Comparison of ENCODE assay signal across 24 cellular contexts in genomic region chr11:2368851-2369180, GRCh38. TPM values are rescaled to one million over a fixed set of nuclear protein-coding genes. Genes with fewer than 3 reads are reported as not detected.
DNase-seq lines count a peak whose midpoint lies in the region; ATAC-seq, FAIRE-seq and TF ChIP-seq lines count a peak whose summit lies in the region.
"Had no signal": no experiment of that assay in that cellular context is flagged by ENCODE, and none has a peak within 500 bp of the region (broad histone marks: within the 10 kb centered on the region; RNA-seq: fewer than 3 reads in every experiment).

No MANE protein-coding gene starts in this region.

- TF ChIP-seq CTCF in liver (IDR thresholded peaks at IDR 0.05; ENCODE audit: low read depth, low read length, missing input control) (no peak), HepG2 (CRISPR knock-in tag; IDR thresholded peaks at IDR 0.05) (no peak), Panc1 (IDR thresholded peaks at IDR 0.05) (no peak), right lobe of liver (IDR thresholded peaks at IDR 0.05) (no peak), spleen (IDR thresholded peaks at IDR 0.05 in 8 of 11, conservative IDR thresholded peaks at IDR 0.05 in 3 of 11) (no peak), uterus (IDR thresholded peaks at IDR 0.05) (no peak)

- no peak for TF ChIP-seq EP300 in HepG2 (IDR thresholded peaks at IDR 0.05; ENCODE audit: low read depth in 2 of 2, low read length in 2 of 2)
- TF ChIP-seq EP300 in HepG2 (CRISPR knock-in tag; IDR thresholded peaks at IDR 0.05; ENCODE audit: borderline replicate concordance) = no peak

- TF ChIP-seq POLR2A in HepG2 (IDR thresholded peaks at IDR 0.05; ENCODE audit: insufficient read depth in 1 of 2, low read depth in 2 of 2, low read length in 2 of 2) (no peak), right lobe of liver (IDR thresholded peaks at IDR 0.05) (no peak), spleen (IDR thresholded peaks at IDR 0.05) (no peak), uterus (IDR thresholded peaks at IDR 0.05) (no peak)

- intact Hi-C loops in HepG2 (cut with micrococcal nuclease; ENCODE audit: unreplicated experiment) (no loop called here), Panc1 (cut with micrococcal nuclease; ENCODE audit: unreplicated experiment) (no loop called here), right lobe of liver (cut with DNase I) (no loop called here), spleen (cut with DNase I; ENCODE audit: low total_unique reads) (no loop called here), uterus (cut with DNase I; ENCODE audit: low total_unique reads) (no loop called here)

- H3K36me3 ChIP-seq in liver (ENCODE audit: control insufficient read depth in 4 of 4, insufficient read depth in 3 of 4, low read depth in 1 of 4, low read length in 3 of 4) (no peaks in the 10 kb centered on the region), HepG2 (replicated peaks in 1 of 2; ENCODE audit: control insufficient read depth in 1 of 2, insufficient read depth in 2 of 2, low read length in 2 of 2) (no peaks in the 10 kb centered on the region), Panc1 (ENCODE audit: control insufficient read depth, insufficient read depth, low read length) (no peaks in the 10 kb centered on the region), right lobe of liver (no peaks in the 10 kb centered on the region), spleen (no peaks in the 10 kb centered on the region), uterus (no peaks in the 10 kb centered on the region)
- H3K36me3 ChIP-seq: BE2C, HAP-1 had no signal

- in situ Hi-C loops in HepG2 (cut with HindIII; ENCODE audit: extremely low pct_ligation_motif_present, low pct_unique_long_range_greater_than_20kb) (no loop called here), Panc1 (cut with HindIII; ENCODE audit: low pct_unique_long_range_greater_than_20kb, low sequenced_read_pairs) (no loop called here)

- H3K9me3 ChIP-seq in liver (ENCODE audit: control insufficient read depth in 4 of 4, low read length in 3 of 4) (no peaks in the 10 kb centered on the region), HepG2 (ENCODE audit: low read length) (no peaks in the 10 kb centered on the region), Panc1 (ENCODE audit: control insufficient read depth, insufficient read depth, low read depth, low read length) (no peaks in the 10 kb centered on the region), right lobe of liver (no peaks in the 10 kb centered on the region), spleen (no peaks in the 10 kb centered on the region), uterus (no peaks in the 10 kb centered on the region)
- H3K9me3 ChIP-seq: A549, BE2C, Caco-2, HAP-1 had no signal

- FAIRE-seq in HepG2 (lab: Jason Lieb, UNC) = no peak
- FAIRE-seq: A549, G401.6, GM12892 had no signal

- CTCF ChIA-PET in HepG2 (lab: Yijun Ruan, JAX; ENCODE audit: low intra/inter-chr PET ratio, low total read pairs) (no interaction called here), Panc1 (lab: Charles Lee) (interaction anchor here (0.6 kb wide), 1 partner anchor 63 kb away, joined by 6 read pairs; no protein-coding TSS in a partner anchor)

- no peak overlapping the region for H2AFZ ChIP-seq in HepG2 (ENCODE audit: low read length)
- H2AFZ ChIP-seq: GM23248 had no signal

- H3K27me3 ChIP-seq in liver (ENCODE audit: control insufficient read depth in 4 of 4, insufficient read depth in 4 of 4, low read length in 3 of 4) (no peaks in the 10 kb centered on the region), HepG2 (ENCODE audit: control insufficient read depth in 1 of 2, insufficient read depth in 2 of 2, low read length in 2 of 2) (peaks cover 9 to 57% of the 10 kb centered on the region in 2 experiments; a peak in 4 of 5 replicates), Panc1 (ENCODE audit: control insufficient read depth, insufficient read depth, low read length) (no peaks in the 10 kb centered on the region; the same call in 1 of the 2 replicates), right lobe of liver (no peaks in the 10 kb centered on the region), spleen (replicated peaks in 1 of 7) (no peaks in the 10 kb centered on the region), uterus (no peaks in the 10 kb centered on the region)
- H3K27me3 ChIP-seq: BE2C had no signal

- H3K4me2 ChIP-seq in HepG2 (ENCODE audit: low read depth, low read length) = no peak overlapping the region
- H3K4me2 ChIP-seq: A549 had no signal

- H3K79me2 ChIP-seq in HepG2 (ENCODE audit: insufficient read depth, low read length) = no peaks in the 10 kb centered on the region

- BruUV-seq in HepG2 (replicated peaks; lab: Mats Ljungman, UMichigan) (no TSS peak), Panc1 (replicated peaks; lab: Mats Ljungman, UMichigan) (no TSS peak)

- H3K9ac ChIP-seq in liver (ENCODE audit: low read depth in 1 of 2, low read length in 2 of 2) (no peak overlapping the region), HepG2 (ENCODE audit: insufficient read depth, low read depth, low read length) (no peak overlapping the region)
- H3K9ac ChIP-seq: GM23248 had no signal

- H3K27ac ChIP-seq in liver (ENCODE audit: low read depth in 1 of 2, low read length in 2 of 2) (peak overlapping the region; percentile 84 to 91), HepG2 (ENCODE audit: extremely low read length, insufficient read depth, low read length) (no peak overlapping the region), Panc1 (ENCODE audit: low read length) (no peak overlapping the region), right lobe of liver (peak overlapping the region in 2 of 3 donors; percentile 86 to 96), spleen (no peak overlapping the region), uterus (no peak overlapping the region)
- H3K27ac ChIP-seq: A549, C4-2B, GM23248 had no signal

- no peak for TF ChIP-seq RAD21 in liver (IDR thresholded peaks at IDR 0.05)
- no peak for TF ChIP-seq RAD21 in HepG2 (CRISPR knock-in tag; IDR thresholded peaks at IDR 0.05)

- ATAC-seq in HepG2 (no peak), Panc1 (0 out of 2 replicates have a peak, but pooled peaks have one; percentile 18), right lobe of liver (no peak), HG02571 (IDR thresholded peaks at IDR 0.05; ENCODE audit: unreplicated experiment) (no peak)
- ATAC-seq: CD8-positive, alpha-beta T cell had no signal

- POLR2A ChIA-PET in HepG2 (lab: Yijun Ruan, JAX) (no interaction called here), Panc1 (lab: Charles Lee) (no interaction called here)

- H3K4me1 ChIP-seq in liver (ENCODE audit: control insufficient read depth in 4 of 4, insufficient read depth in 4 of 4, low read length in 3 of 4) (peaks cover 11 to 38% (median 26%) of the 10 kb centered on the region in 4 donors), HepG2 (ENCODE audit: insufficient read depth, low read length) (no peaks in the 10 kb centered on the region), Panc1 (ENCODE audit: control insufficient read depth, insufficient read depth, low read length) (no peaks in the 10 kb centered on the region), right lobe of liver (peaks cover 0 to 30% (median 12%) of the 10 kb centered on the region in 4 donors), spleen (peaks cover 0 to 10% (median 3%) of the 10 kb centered on the region in 6 donors), uterus (no peaks in the 10 kb centered on the region)
- H3K4me1 ChIP-seq: A549, BE2C, Caco-2, HAP-1 had no signal

- 81% methylated on average over 10 of the region's 10 CpGs for WGBS in liver
- WGBS in HepG2 (ENCODE audit: low lambda C conversion rate) = 8% methylated on average over 2 of the region's 10 CpGs
- 79% methylated on average over 5 of the region's 10 CpGs for WGBS in right lobe of liver (ENCODE audit: insufficient coverage, low coverage, low lambda C conversion rate, missing lambda C conversion rate)
- 78 to 93% (median 84%) methylated on average over 8 to 10 of the region's 10 CpGs for WGBS in spleen, 5 donors

- no peaks in the 10 kb centered on the region for H4K20me1 ChIP-seq in HepG2 (ENCODE audit: insufficient read depth, low read length)

- no peak overlapping the region for H3K4me3 ChIP-seq in liver (ENCODE audit: low read depth in 1 of 3, low read length in 3 of 3)
- no peak overlapping the region for H3K4me3 ChIP-seq in HepG2 (replicated peaks in 1 of 3; ENCODE audit: insufficient read depth in 1 of 3, low read depth in 2 of 3, low read length in 3 of 3)
- no peak overlapping the region for H3K4me3 ChIP-seq in Panc1 (ENCODE audit: low read depth in 2 of 2, low read length in 2 of 2)
- H3K4me3 ChIP-seq in right lobe of liver = no peak overlapping the region
- no peak overlapping the region for H3K4me3 ChIP-seq in spleen
- H3K4me3 ChIP-seq in uterus = no peak overlapping the region
- H3K4me3 ChIP-seq: A549, GM23248, HAP-1 had no signal

- DNase-seq in HepG2 (ENCODE audit: low spot score) = no peak
- DNase-seq in Panc1 (ENCODE audit: low read depth, low spot score) = no peak
- no peak for DNase-seq in right lobe of liver
- DNase-seq in spleen = peak; percentile 56
- no peak for DNase-seq in NCI-H146 (lab: John Stamatoyannopoulos, UW)
- no peak for DNase-seq in uterus
- DNase-seq: 8988T; ACHN; AML-193; BE2C; CD4-positive, CD25-positive, alpha-beta regulatory T cell; CD8-positive, alpha-beta T cell; DMS153; DND-41; GM23248; HFFc6 had no signal

RNA-seq across cellular contexts. Expression of gene CD81, which starts 8.3 kb away (rescaled TPM):
- total RNA-seq in liver = 100 to 1,000 TPM in 1 of 2 donors, 10 to 100 TPM in 1; 76.9 to 190 TPM
- polyA plus RNA-seq in liver = 100 to 1,000 TPM; 139 to 712 TPM
- total RNA-seq in HepG2 (2016; rRNA removed; fragmentation: Illumina TruSeq; extraction: Trizol) = not detected in 2 replicates
- total RNA-seq in HepG2 (2016; cell fraction: cytosol; rRNA removed; fragmentation: Illumina TruSeq; extraction: Trizol; ENCODE audit: low read depth) = not detected in 2 replicates
- not detected in 2 replicates for total RNA-seq in HepG2 (2016; cell fraction: insoluble cytoplasmic fraction; rRNA removed; fragmentation: Illumina TruSeq; extraction: Trizol)
- total RNA-seq in HepG2 (2016; cell fraction: membrane; rRNA removed; fragmentation: Illumina TruSeq; extraction: Trizol) = not detected in 2 replicates
- not detected in 2 replicates for total RNA-seq in HepG2 (2016; cell fraction: nucleus; rRNA removed; fragmentation: Illumina TruSeq; extraction: Trizol)
- not detected in 2 replicates for polyA plus RNA-seq in HepG2 (2011; rRNA removed)
- 0.05 TPM in 2 replicates for polyA plus RNA-seq in HepG2 (2011; cell fraction: cytosol; rRNA removed)
- 0.26 TPM in 1 of 2 replicates, not detected in the other for polyA plus RNA-seq in HepG2 (2011; cell fraction: nucleus; rRNA removed)
- not detected in 2 replicates for polyA plus RNA-seq in HepG2 (2012)
- polyA plus RNA-seq in HepG2 (2016; cell fraction: cytosol; fragmentation: Illumina TruSeq; extraction: Trizol; ENCODE audit: low read depth) = not detected in 2 replicates
- polyA plus RNA-seq in HepG2 (2016; cell fraction: insoluble cytoplasmic fraction; fragmentation: Illumina TruSeq; extraction: Trizol; ENCODE audit: low read depth) = not detected in 2 replicates
- not detected in 2 replicates for polyA plus RNA-seq in HepG2 (2016; cell fraction: membrane; fragmentation: Illumina TruSeq; extraction: Trizol; ENCODE audit: low read depth)
- not detected in 2 replicates for polyA plus RNA-seq in HepG2 (2016; cell fraction: nucleus; fragmentation: Illumina TruSeq; extraction: Trizol; ENCODE audit: insufficient read depth, low read depth)
- polyA minus RNA-seq in HepG2 (2011; rRNA and poly(A)+ RNA removed; ENCODE audit: low replicate concordance) = 0.72 and 103 TPM in 2 replicates
- polyA minus RNA-seq in HepG2 (2011; cell fraction: cytosol; rRNA and poly(A)+ RNA removed) = 0.70 TPM in 1 of 2 replicates, not detected in the other
- polyA minus RNA-seq in HepG2 (2011; cell fraction: nucleus; rRNA and poly(A)+ RNA removed) = 0.52 TPM in 1 of 2 replicates, not detected in the other
- 416 TPM for total RNA-seq in Panc1 (2021; ENCODE audit: unreplicated experiment)
- polyA plus RNA-seq in Panc1 (2012; ENCODE audit: insufficient read length) = 720 TPM
- 100 to 1,000 TPM; 433 to 721 (median 528) TPM for total RNA-seq in right lobe of liver
- 100 to 1,000 TPM; 370 to 594 (median 472) TPM for total RNA-seq in spleen
- polyA plus RNA-seq in spleen = 100 to 1,000 TPM; 191 to 368 (median 339) TPM
- 100 to 1,000 TPM; 394 to 852 (median 626) TPM for total RNA-seq in uterus

RNA-seq across cellular contexts. Expression of gene TSSC4, which starts 31.7 kb away (rescaled TPM):
- total RNA-seq in liver (10 to 100 TPM; 16.6 to 18.5 TPM), HepG2 (2016; rRNA removed; fragmentation: Illumina TruSeq; extraction: Trizol) (51.5 and 58.6 TPM in 2 replicates), Panc1 (2021; ENCODE audit: unreplicated experiment) (132 TPM), right lobe of liver (10 to 100 TPM; 17.6 to 27.0 (median 19.5) TPM), spleen (10 to 100 TPM; 28.7 to 58.1 (median 42.2) TPM), uterus (10 to 100 TPM; 11.0 to 66.5 (median 26.2) TPM)
- polyA plus RNA-seq in liver (10 to 100 TPM; 15.8 to 19.1 TPM), HepG2 (2011; rRNA removed) (16.2 and 20.5 TPM in 2 replicates), spleen (10 to 100 TPM; 42.5 to 94.4 (median 66.2) TPM)
- 48.9 and 55.7 TPM in 2 replicates for total RNA-seq in HepG2 (2016; cell fraction: cytosol; rRNA removed; fragmentation: Illumina TruSeq; extraction: Trizol; ENCODE audit: low read depth)
- total RNA-seq in HepG2 (2016; cell fraction: insoluble cytoplasmic fraction; rRNA removed; fragmentation: Illumina TruSeq; extraction: Trizol) = 51.6 and 61.0 TPM in 2 replicates
- total RNA-seq in HepG2 (2016; cell fraction: membrane; rRNA removed; fragmentation: Illumina TruSeq; extraction: Trizol) = 52.4 and 71.0 TPM in 2 replicates
- 29.5 and 34.5 TPM in 2 replicates for total RNA-seq in HepG2 (2016; cell fraction: nucleus; rRNA removed; fragmentation: Illumina TruSeq; extraction: Trizol)
- 13.8 and 24.4 TPM in 2 replicates for polyA plus RNA-seq in HepG2 (2011; cell fraction: cytosol; rRNA removed)
- 33.5 and 35.1 TPM in 2 replicates for polyA plus RNA-seq in HepG2 (2011; cell fraction: nucleus; rRNA removed)
- 17.3 and 21.8 TPM in 2 replicates for polyA plus RNA-seq in HepG2 (2012)
- polyA plus RNA-seq in HepG2 (2016; cell fraction: cytosol; fragmentation: Illumina TruSeq; extraction: Trizol; ENCODE audit: low read depth) = 29.9 and 32.8 TPM in 2 replicates
- polyA plus RNA-seq in HepG2 (2016; cell fraction: insoluble cytoplasmic fraction; fragmentation: Illumina TruSeq; extraction: Trizol; ENCODE audit: low read depth) = 34.6 and 35.0 TPM in 2 replicates
- 34.0 and 36.0 TPM in 2 replicates for polyA plus RNA-seq in HepG2 (2016; cell fraction: membrane; fragmentation: Illumina TruSeq; extraction: Trizol; ENCODE audit: low read depth)
- polyA plus RNA-seq in HepG2 (2016; cell fraction: nucleus; fragmentation: Illumina TruSeq; extraction: Trizol; ENCODE audit: insufficient read depth, low read depth) = 42.1 and 44.0 TPM in 2 replicates
- polyA minus RNA-seq in HepG2 (2011; rRNA and poly(A)+ RNA removed; ENCODE audit: low replicate concordance) = 19.1 and 32.1 TPM in 2 replicates
- 12.8 and 15.7 TPM in 2 replicates for polyA minus RNA-seq in HepG2 (2011; cell fraction: cytosol; rRNA and poly(A)+ RNA removed)
- 26.6 and 27.8 TPM in 2 replicates for polyA minus RNA-seq in HepG2 (2011; cell fraction: nucleus; rRNA and poly(A)+ RNA removed)
- 164 TPM for polyA plus RNA-seq in Panc1 (2012; ENCODE audit: insufficient read length)

Comparison
In these comparisons a context has a peak if more than half of its experiments do, and no peak if none do; other contexts are left out.
1. H3K27ac ChIP-seq: peak in liver (2 of 2) and right lobe of liver (2 of 3); none in HepG2 (single experiment), Panc1 (single experiment), spleen (0 of 8) and uterus (0 of 2).
2. RNA of gene CD81, which starts 8.3 kb away (total RNA-seq): 394 to 852 TPM in uterus, 433 to 721 TPM in right lobe of liver, 370 to 594 TPM in spleen, 416 TPM in Panc1 (single experiment) and 76.9 to 190 TPM in liver; not detected in HepG2; every median in the first group is over 10 times any median in the second.